23 cellular contexts compared by ENCODE assay signal in the genomic region with DNA sequence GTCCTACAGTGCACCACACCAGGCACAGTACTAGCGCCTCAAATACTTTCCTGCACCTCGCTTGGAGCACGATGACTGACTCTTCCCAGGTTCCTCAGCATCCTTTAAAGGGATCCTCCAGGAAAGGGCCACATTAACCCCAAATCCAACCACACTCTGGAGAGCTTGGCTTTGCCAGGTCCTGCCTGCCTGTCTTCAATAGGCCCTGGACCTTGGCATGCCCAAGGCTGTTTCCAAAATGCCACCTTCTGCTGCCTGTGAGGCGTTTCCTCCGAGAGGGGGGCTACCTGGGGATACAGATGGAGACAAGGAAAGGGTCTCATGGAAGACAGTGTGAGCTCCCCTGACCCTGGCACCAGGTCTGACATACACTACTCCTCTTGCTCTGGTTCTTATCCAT.
"Had no signal": no experiment of that assay in that cellular context is flagged by ENCODE, and none has a peak within 500 bp of the region (broad histone marks: within the 10 kb centered on the region; RNA-seq: fewer than 3 reads in every experiment).

No MANE protein-coding gene starts in this region.

- H3K9me3 ChIP-seq: body of pancreas, esophagus muscularis mucosa, gastroesophageal sphincter, mucosa of descending colon, pancreas, thoracic aorta, upper lobe of right lung had no signal

- H3K4me3 Mint-ChIP-seq: activated CD4-positive, alpha-beta T cell treated with anti-CD3 and anti-CD28 coated beads, Interleukin-2, amount 10 ng/mL, durations not matched to agents 24 days and 14 days; activated naive CD4-positive, alpha-beta T cell treated with anti-CD3 and anti-CD28 coated beads for 36 hours; activated T-helper 1 cell treated with anti-CD3 and anti-CD28 coated beads, Interleukin-12 subunit alpha, Interleukin-12 subunit beta, Interleukin-2, Interleukin-4 antibody, amounts not matched to agents 30 ng/mL and 10 ng/mL and 1 ng/mL, durations not matched to agents 14 hours and 24 hours and 36 hours; immature natural killer cell; memory B cell; naive B cell; neural crest cell; stimulated activated naive B cell treated with anti-CD40 and anti-IgM and Interleukin-4, amounts not matched to agents 10 μg/mL and 1 μg/mL and 100 μg/mL, for 72 hours; T-cell had no signal

- H3K36me3 Mint-ChIP-seq: immature natural killer cell; naive B cell; stimulated activated naive B cell treated with anti-CD40 and anti-IgM and Interleukin-4, amounts not matched to agents 10 μg/mL and 1 μg/mL and 100 μg/mL, for 72 hours; T-cell had no signal

- FAIRE-seq: pancreas had no signal

- H3K4me1 Mint-ChIP-seq: activated CD4-positive, alpha-beta T cell treated with anti-CD3 and anti-CD28 coated beads, Interleukin-2, amount 10 ng/mL, durations not matched to agents 24 days and 14 days; immature natural killer cell; T-cell had no signal

- H3K4me2 ChIP-seq: smooth muscle cell had no signal

- H3K27ac Mint-ChIP-seq: activated CD4-positive, alpha-beta T cell treated with anti-CD3 and anti-CD28 coated beads, Interleukin-2, amount 10 ng/mL, durations not matched to agents 24 days and 14 days; activated naive CD4-positive, alpha-beta T cell treated with anti-CD3 and anti-CD28 coated beads for 36 hours; activated T-helper 1 cell treated with anti-CD3 and anti-CD28 coated beads, Interleukin-12 subunit alpha, Interleukin-12 subunit beta, Interleukin-2, Interleukin-4 antibody, amounts not matched to agents 30 ng/mL and 10 ng/mL and 1 ng/mL, durations not matched to agents 14 hours and 24 hours and 36 hours; immature natural killer cell; memory B cell; naive B cell; T-cell had no signal

- H3K27me3 Mint-ChIP-seq: activated CD4-positive, alpha-beta T cell treated with anti-CD3 and anti-CD28 coated beads, Interleukin-2, amount 10 ng/mL, durations not matched to agents 24 days and 14 days; T-cell had no signal

- ATAC-seq: body of pancreas; gastroesophageal sphincter; left ventricle myocardium superior; mucosa of descending colon; pancreas; sciatic nerve; stimulated activated naive B cell treated with anti-CD40 and anti-IgM and Interleukin-4, amounts not matched to agents 10 μg/mL and 1 μg/mL and 100 μg/mL, for 72 hours; T-cell; upper lobe of right lung had no signal

- H3K36me3 ChIP-seq: pancreas, upper lobe of right lung had no signal

- H3K4me1 ChIP-seq: body of pancreas, gastroesophageal sphincter, pancreas, upper lobe of right lung had no signal

- H3K9me3 Mint-ChIP-seq: activated CD4-positive, alpha-beta T cell treated with anti-CD3 and anti-CD28 coated beads, Interleukin-2, amount 10 ng/mL, durations not matched to agents 24 days and 14 days; activated naive CD4-positive, alpha-beta T cell treated with anti-CD3 and anti-CD28 coated beads for 36 hours; activated T-helper 1 cell treated with anti-CD3 and anti-CD28 coated beads, Interleukin-12 subunit alpha, Interleukin-12 subunit beta, Interleukin-2, Interleukin-4 antibody, amounts not matched to agents 30 ng/mL and 10 ng/mL and 1 ng/mL, durations not matched to agents 14 hours and 24 hours and 36 hours; immature natural killer cell; memory B cell; naive B cell; neural crest cell; stimulated activated naive B cell treated with anti-CD40 and anti-IgM and Interleukin-4, amounts not matched to agents 10 μg/mL and 1 μg/mL and 100 μg/mL, for 72 hours; T-cell had no signal

- H3K27me3 ChIP-seq: body of pancreas, esophagus muscularis mucosa, gastroesophageal sphincter, pancreas, upper lobe of right lung had no signal

- DNase-seq: activated CD4-positive, alpha-beta T cell treated with anti-CD3 and anti-CD28 coated beads, Interleukin-2, amount 10 ng/mL, durations not matched to agents 24 days and 14 days; activated naive CD4-positive, alpha-beta T cell treated with anti-CD3 and anti-CD28 coated beads for 36 hours; activated T-cell treated with anti-CD3 and anti-CD28 coated beads for 4 hours; body of pancreas; central memory CD4-positive, alpha-beta T cell; effector CD4-positive, alpha-beta T cell; immature natural killer cell; left ventricle myocardium superior; mucosa of descending colon; naive B cell; pancreas; stimulated activated CD4-positive, alpha-beta T cell treated with anti-CD3 and anti-CD28 coated beads, Interleukin-4, amount 100 ng/mL, for 24 hours; stimulated activated naive B cell treated with anti-CD40 and anti-IgM and Interleukin-4, amounts not matched to agents 10 μg/mL and 1 μg/mL and 100 μg/mL, for 72 hours; T-cell had no signal

- H3K4me3 ChIP-seq: body of pancreas, esophagus muscularis mucosa, gastroesophageal sphincter, mucosa of descending colon, pancreas, smooth muscle cell, thoracic aorta, upper lobe of right lung had no signal

- H3K27ac ChIP-seq: body of pancreas, esophagus muscularis mucosa, gastroesophageal sphincter, pancreas, thoracic aorta, upper lobe of right lung had no signal
